In genomic region chr1:213281610-213282316, GRCh38 we compare ENCODE assay signal across 25 cellular contexts.
A peak's percentile ranks its signal among the peaks of the same experiment; 100 is the strongest.
DNase-seq lines count a peak whose midpoint lies in the region; ATAC-seq and TF ChIP-seq lines count a peak whose summit lies in the region.
"Had no signal": no experiment of that assay in that cellular context is flagged by ENCODE, and none has a peak within 500 bp of the region (broad histone marks: within the 10 kb centered on the region; RNA-seq: fewer than 3 reads in every experiment).

No MANE protein-coding gene starts in this region.

- no peak overlapping the region for H4K91ac ChIP-seq in trophoblast cell (ENCODE audit: low read depth, low read length)

- peaks cover 9% of the 10 kb centered on the region for H3K27me3 Mint-ChIP-seq in nephron progenitor cell (ENCODE audit: low read depth, poor library complexity)
- H3K27me3 Mint-ChIP-seq in T-helper 2 cell treated with Interferon-gamma antibody and Interleukin-4, amounts not matched to agents 5 μg/mL and 100 μg/mL, for 36 hours (ENCODE audit: low read depth), result peaks cover 2% of the 10 kb centered on the region
- H3K27me3 Mint-ChIP-seq: activated CD4-positive, alpha-beta T cell treated with anti-CD3 and anti-CD28 coated beads, Interleukin-2, amount 10 ng/mL, durations not matched to agents 24 days and 14 days; central memory CD8-positive, alpha-beta T cell; dendritic cell treated with granulocyte-macrophage colony-stimulating factor and Interleukin-4, amounts not matched to agents 40 ng/mL and 50 ng/mL, for 4 days had no signal

- no peak overlapping the region for H3K4me3 ChIP-seq in trophoblast cell (ENCODE audit: low read depth, low read length)
- H3K4me3 ChIP-seq: GM12878, upper lobe of right lung had no signal

- no CpG with 5 or more reads among the region's 13 CpGs for WGBS in trophoblast cell (ENCODE audit: extremely low coverage, insufficient coverage, insufficient read length)

- H4K12ac ChIP-seq in trophoblast cell (ENCODE audit: low read depth, low read length), result no peak overlapping the region

- peak overlapping the region; percentile 21 for H3K27ac Mint-ChIP-seq in nephron progenitor cell
- no peak overlapping the region for H3K27ac Mint-ChIP-seq in T-helper 2 cell treated with Interferon-gamma antibody and Interleukin-4, amounts not matched to agents 5 μg/mL and 100 μg/mL, for 36 hours
- H3K27ac Mint-ChIP-seq: activated CD4-positive, alpha-beta T cell treated with anti-CD3 and anti-CD28 coated beads, Interleukin-2, amount 10 ng/mL, durations not matched to agents 24 days and 14 days; CD14-positive monocyte; dendritic cell treated with granulocyte-macrophage colony-stimulating factor and Interleukin-4, amounts not matched to agents 40 ng/mL and 50 ng/mL, for 4 days had no signal

- no peaks in the 10 kb centered on the region for H3K36me3 ChIP-seq in trophoblast cell (ENCODE audit: control insufficient read depth in 1 of 2, insufficient read depth in 2 of 2, low read length in 2 of 2)
- H3K36me3 ChIP-seq: upper lobe of right lung had no signal

- no peak overlapping the region for H3K27ac ChIP-seq in trophoblast cell (ENCODE audit: low read depth, low read length)
- H3K27ac ChIP-seq: 22Rv1, upper lobe of right lung, VCaP had no signal

- H3K4me1 ChIP-seq in trophoblast cell (ENCODE audit: control insufficient read depth in 1 of 2, insufficient read depth in 2 of 2, low read length in 2 of 2), result no peaks in the 10 kb centered on the region
- H3K4me1 ChIP-seq: upper lobe of right lung had no signal

- H3K27me3 ChIP-seq in trophoblast cell (ENCODE audit: insufficient read depth, low read length), result no peaks in the 10 kb centered on the region
- H3K27me3 ChIP-seq: upper lobe of right lung had no signal

- no peaks in the 10 kb centered on the region for H3K79me1 ChIP-seq in trophoblast cell (ENCODE audit: low read length)

- no peak for ATAC-seq in activated CD4-positive, CD25-positive, alpha-beta regulatory T cell treated with anti-CD3 and anti-CD28 coated beads, Interleukin-2, amount 50 U/mL, for 24 hours
- ATAC-seq: GM12878, Panc1, upper lobe of right lung had no signal

- H3K9me3 ChIP-seq in trophoblast cell (ENCODE audit: insufficient read depth, low read depth, low read length), result no peaks in the 10 kb centered on the region
- H3K9me3 ChIP-seq: upper lobe of right lung had no signal

- H2AFZ ChIP-seq in trophoblast cell (ENCODE audit: insufficient read depth, low read length, poor library complexity), result no peak overlapping the region

- no peak overlapping the region for H2AK5ac ChIP-seq in trophoblast cell (ENCODE audit: low read length)

- no peak overlapping the region for H3K14ac ChIP-seq in trophoblast cell (ENCODE audit: low read length)

- H3K36me3 Mint-ChIP-seq in nephron progenitor cell (ENCODE audit: low read depth), result peaks cover 12% of the 10 kb centered on the region
- H3K36me3 Mint-ChIP-seq in T-helper 2 cell treated with Interferon-gamma antibody and Interleukin-4, amounts not matched to agents 5 μg/mL and 100 μg/mL, for 36 hours (ENCODE audit: low read depth), result no peaks in the 10 kb centered on the region

- H2BK5ac ChIP-seq in trophoblast cell (ENCODE audit: low read depth, low read length, poor library complexity), result no peak overlapping the region

- peak; percentile 29 for DNase-seq in NCI-H2171 treated with DMSO at 0.1 percent for 48 hours (lab: John Stamatoyannopoulos, UW)
- no peak for DNase-seq in NCI-H2171 (lab: John Stamatoyannopoulos, UW)
- DNase-seq in hippocampal formation (lab: John Stamatoyannopoulos, UW), result peak; percentile 4 to 9
- DNase-seq in nephron progenitor cell, result no peak
- DNase-seq in activated CD8-positive, alpha-beta memory T cell treated with anti-CD3 and anti-CD28 coated beads, Interleukin-2, amount 50 U/mL, for 4 hours, result no peak
- DNase-seq in trophoblast cell, result no peak
- DNase-seq in T-helper 2 cell treated with Interferon-gamma antibody and Interleukin-4, amounts not matched to agents 5 μg/mL and 100 μg/mL, for 36 hours (ENCODE audit: low spot score), result no peak
- DNase-seq: activated CD4-positive, alpha-beta T cell treated with anti-CD3 and anti-CD28 coated beads, Interleukin-2, amount 10 ng/mL, durations not matched to agents 24 days and 14 days; activated naive CD4-positive, alpha-beta T cell; activated T-cell treated with anti-CD3 and anti-CD28 coated beads, Interleukin-2, amount 50 U/mL, for 48 hours; kidney glomerular epithelial cell; NCI-H187; NCI-H524; SHP77 treated with DMSO at 0.1 percent for 48 hours; stimulated activated CD4-positive, alpha-beta T cell treated with anti-CD3 and anti-CD28 coated beads, Interleukin-2, amount 100 ng/mL, for 24 hours; T-helper 9 cell; upper lobe of right lung had no signal

- H3K9ac ChIP-seq in trophoblast cell (ENCODE audit: low read length), result no peak overlapping the region

- TF ChIP-seq CTCF in nephron progenitor cell (IDR thresholded peaks at IDR 0.05), result no peak

- no peak overlapping the region for H3K4ac ChIP-seq in trophoblast cell (ENCODE audit: low read depth, low read length)

- no peak overlapping the region for H2BK12ac ChIP-seq in trophoblast cell (ENCODE audit: low read length)

- H3K23ac ChIP-seq in trophoblast cell (ENCODE audit: low read length), result no peak overlapping the region

- no peak overlapping the region for H3K4me3 Mint-ChIP-seq in nephron progenitor cell
- H3K4me3 Mint-ChIP-seq in T-helper 2 cell treated with Interferon-gamma antibody and Interleukin-4, amounts not matched to agents 5 μg/mL and 100 μg/mL, for 36 hours, result no peak overlapping the region
- H3K4me3 Mint-ChIP-seq: activated CD4-positive, alpha-beta T cell treated with anti-CD3 and anti-CD28 coated beads, Interleukin-2, amount 10 ng/mL, durations not matched to agents 24 days and 14 days; CD14-positive monocyte; central memory CD8-positive, alpha-beta T cell; dendritic cell treated with granulocyte-macrophage colony-stimulating factor and Interleukin-4, amounts not matched to agents 40 ng/mL and 50 ng/mL, for 4 days had no signal

- H2BK120ac ChIP-seq in trophoblast cell (ENCODE audit: insufficient read depth, low read length, poor library complexity), result no peak overlapping the region

- H4K8ac ChIP-seq in trophoblast cell (ENCODE audit: low read depth, low read length), result no peak overlapping the region

- H3K4me1 Mint-ChIP-seq in nephron progenitor cell, result peaks cover 30% of the 10 kb centered on the region
- H3K4me1 Mint-ChIP-seq in T-helper 2 cell treated with Interferon-gamma antibody and Interleukin-4, amounts not matched to agents 5 μg/mL and 100 μg/mL, for 36 hours (ENCODE audit: low read depth), result peaks cover 3% of the 10 kb centered on the region
- H3K4me1 Mint-ChIP-seq: CD14-positive monocyte; central memory CD8-positive, alpha-beta T cell had no signal

- peaks cover 15% of the 10 kb centered on the region for H3K9me3 Mint-ChIP-seq in nephron progenitor cell
- H3K9me3 Mint-ChIP-seq in T-helper 2 cell treated with Interferon-gamma antibody and Interleukin-4, amounts not matched to agents 5 μg/mL and 100 μg/mL, for 36 hours, result no peaks in the 10 kb centered on the region
- H3K9me3 Mint-ChIP-seq: activated CD4-positive, alpha-beta T cell treated with anti-CD3 and anti-CD28 coated beads, Interleukin-2, amount 10 ng/mL, durations not matched to agents 24 days and 14 days; central memory CD8-positive, alpha-beta T cell; dendritic cell treated with granulocyte-macrophage colony-stimulating factor and Interleukin-4, amounts not matched to agents 40 ng/mL and 50 ng/mL, for 4 days had no signal

- H3K18ac ChIP-seq in trophoblast cell (ENCODE audit: low read length), result no peak overlapping the region

- H3K4me2 ChIP-seq in trophoblast cell (ENCODE audit: low read length), result no peak overlapping the region

- no peaks in the 10 kb centered on the region for H3K79me2 ChIP-seq in trophoblast cell (ENCODE audit: control insufficient read depth, insufficient read depth, low read length, poor library complexity)

Comparison
In these comparisons a context has a peak if more than half of its experiments do, and no peak if none do; other contexts are left out.
1. DNase-seq: peak in NCI-H2171 treated with DMSO at 0.1 percent for 48 hours (single experiment) and hippocampal formation (2 of 2); none in NCI-H2171 (single experiment), nephron progenitor cell (single experiment), activated CD8-positive, alpha-beta memory T cell treated with anti-CD3 and anti-CD28 coated beads, Interleukin-2, amount 50 U/mL, for 4 hours (single experiment), trophoblast cell (0 of 2) and T-helper 2 cell treated with Interferon-gamma antibody and Interleukin-4, amounts not matched to agents 5 μg/mL and 100 μg/mL, for 36 hours (single experiment).